In the genomic region with DNA sequence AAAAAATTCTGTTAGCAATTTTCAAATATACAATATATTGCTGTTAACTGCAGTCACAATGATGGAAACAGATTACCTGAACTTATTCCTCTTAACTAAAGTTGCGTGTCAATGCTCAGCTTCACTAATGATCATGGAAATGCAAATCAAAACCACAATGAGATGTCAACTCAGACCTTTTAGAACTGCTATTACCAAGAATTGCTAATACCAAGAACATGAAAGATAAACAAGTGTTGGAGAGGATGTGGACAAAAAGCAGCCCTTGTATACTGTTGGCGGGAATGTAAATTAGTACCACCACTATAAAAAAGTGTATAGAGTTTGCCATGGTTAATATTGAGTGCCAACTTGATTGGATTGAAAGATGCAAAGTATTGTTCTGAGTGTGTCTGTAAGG, we compare ENCODE assay signal across 22 cellular contexts.
A peak's percentile ranks its signal among the peaks of the same experiment; 100 is the strongest.
DNase-seq lines count a peak whose midpoint lies in the region; ATAC-seq and TF ChIP-seq lines count a peak whose summit lies in the region.
"Had no signal": no experiment of that assay in that cellular context is flagged by ENCODE, and none has a peak within 500 bp of the region (broad histone marks: within the 10 kb centered on the region; RNA-seq: fewer than 3 reads in every experiment).

No MANE protein-coding gene starts in this region.

- ATAC-seq in GM18498 (IDR thresholded peaks at IDR 0.05; ENCODE audit: unreplicated experiment): peak; percentile 86
- ATAC-seq in GM19452 (IDR thresholded peaks at IDR 0.05; ENCODE audit: unreplicated experiment): peak; percentile 63
- ATAC-seq in HG02884 (IDR thresholded peaks at IDR 0.05; ENCODE audit: unreplicated experiment): peak; percentile 56
- ATAC-seq in HG03469 (IDR thresholded peaks at IDR 0.05; ENCODE audit: unreplicated experiment): peak; percentile 67
- ATAC-seq: gastroesophageal sphincter, K562 had no signal

- H3K27me3 ChIP-seq in left ventricle myocardium inferior (ENCODE audit: low read depth): no peaks in the 10 kb centered on the region
- H3K27me3 ChIP-seq: esophagus squamous epithelium, gastroesophageal sphincter had no signal

- no peak overlapping the region for H3K4me3 Mint-ChIP-seq in activated CD4-positive, alpha-beta T cell treated with anti-CD3 and anti-CD28 coated beads, Interleukin-2, amount 10 ng/mL, durations not matched to agents 24 days and 14 days
- H3K4me3 Mint-ChIP-seq: activated naive CD8-positive, alpha-beta T cell; HFFc6; memory B cell; naive B cell had no signal

- H3K4me3 ChIP-seq in left ventricle myocardium inferior: no peak overlapping the region
- H3K4me3 ChIP-seq: esophagus squamous epithelium, gastroesophageal sphincter, K562 had no signal

- no peak overlapping the region for H3K27ac ChIP-seq in left ventricle myocardium inferior (replicated peaks)
- H3K27ac ChIP-seq: esophagus squamous epithelium, gastroesophageal sphincter had no signal

- H3K36me3 ChIP-seq in left ventricle myocardium inferior: no peaks in the 10 kb centered on the region
- H3K36me3 ChIP-seq: esophagus squamous epithelium, gastroesophageal sphincter had no signal

- no peaks in the 10 kb centered on the region for H3K27me3 Mint-ChIP-seq in activated CD4-positive, alpha-beta T cell treated with anti-CD3 and anti-CD28 coated beads, Interleukin-2, amount 10 ng/mL, durations not matched to agents 24 days and 14 days
- H3K27me3 Mint-ChIP-seq: activated naive CD8-positive, alpha-beta T cell; memory B cell; naive B cell had no signal

- DNase-seq in SHP77 (lab: John Stamatoyannopoulos, UW) (no peak), left ventricle myocardium inferior (no peak)
- no peak for DNase-seq in activated CD4-positive, alpha-beta T cell treated with anti-CD3 and anti-CD28 coated beads, Interleukin-2, amount 10 ng/mL, durations not matched to agents 24 days and 14 days
- no peak for DNase-seq in activated CD8-positive, alpha-beta memory T cell treated with anti-CD3 and anti-CD28 coated beads, Interleukin-2, amount 50 U/mL, for 48 hours
- DNase-seq: DND-41; effector memory CD4-positive, alpha-beta T cell; esophagus squamous epithelium; HFFc6; naive B cell; NCI-H146; NCI-H524; occipital lobe; stimulated activated CD4-positive, alpha-beta T cell treated with anti-CD3 and anti-CD28 coated beads, Interleukin-12 subunit alpha, Interleukin-12 subunit beta, amount 100 ng/mL, for 4 hours; stimulated activated CD8-positive, alpha-beta memory T cell treated with anti-CD3 and anti-CD28 coated beads, Interleukin-4, amount 100 ng/mL, for 48 hours had no signal

- H3K4me1 ChIP-seq in left ventricle myocardium inferior: no peaks in the 10 kb centered on the region
- H3K4me1 ChIP-seq: esophagus squamous epithelium, gastroesophageal sphincter had no signal

- intact Hi-C loops in left ventricle myocardium inferior (cut with micrococcal nuclease): no loop called here
- intact Hi-C loops in activated CD4-positive, alpha-beta T cell treated with anti-CD3 and anti-CD28 coated beads, Interleukin-2, amount 10 ng/mL, durations not matched to agents 24 days and 14 days (cut with micrococcal nuclease): no loop called here

- H3K4me1 Mint-ChIP-seq in activated CD4-positive, alpha-beta T cell treated with anti-CD3 and anti-CD28 coated beads, Interleukin-2, amount 10 ng/mL, durations not matched to agents 24 days and 14 days: no peaks in the 10 kb centered on the region
- H3K4me1 Mint-ChIP-seq: memory B cell, naive B cell had no signal

- no peak overlapping the region for H3K27ac Mint-ChIP-seq in activated CD4-positive, alpha-beta T cell treated with anti-CD3 and anti-CD28 coated beads, Interleukin-2, amount 10 ng/mL, durations not matched to agents 24 days and 14 days
- H3K27ac Mint-ChIP-seq: activated naive CD8-positive, alpha-beta T cell; HFFc6; memory B cell; naive B cell had no signal

- H3K36me3 Mint-ChIP-seq in activated CD4-positive, alpha-beta T cell treated with anti-CD3 and anti-CD28 coated beads, Interleukin-2, amount 10 ng/mL, durations not matched to agents 24 days and 14 days (ENCODE audit: low read depth): no peaks in the 10 kb centered on the region
- H3K36me3 Mint-ChIP-seq: activated naive CD8-positive, alpha-beta T cell; memory B cell; naive B cell had no signal

- TF ChIP-seq CTCF in left ventricle myocardium inferior (IDR thresholded peaks at IDR 0.05; ENCODE audit: borderline replicate concordance): no peak

- no peaks in the 10 kb centered on the region for H3K9me3 Mint-ChIP-seq in activated CD4-positive, alpha-beta T cell treated with anti-CD3 and anti-CD28 coated beads, Interleukin-2, amount 10 ng/mL, durations not matched to agents 24 days and 14 days
- H3K9me3 Mint-ChIP-seq: memory B cell had no signal

- H3K9me3 ChIP-seq in left ventricle myocardium inferior (replicated peaks): no peaks in the 10 kb centered on the region
- H3K9me3 ChIP-seq: esophagus squamous epithelium, gastroesophageal sphincter had no signal
